Comparison of ENCODE assay signal across 8 cellular contexts in the genomic region with DNA sequence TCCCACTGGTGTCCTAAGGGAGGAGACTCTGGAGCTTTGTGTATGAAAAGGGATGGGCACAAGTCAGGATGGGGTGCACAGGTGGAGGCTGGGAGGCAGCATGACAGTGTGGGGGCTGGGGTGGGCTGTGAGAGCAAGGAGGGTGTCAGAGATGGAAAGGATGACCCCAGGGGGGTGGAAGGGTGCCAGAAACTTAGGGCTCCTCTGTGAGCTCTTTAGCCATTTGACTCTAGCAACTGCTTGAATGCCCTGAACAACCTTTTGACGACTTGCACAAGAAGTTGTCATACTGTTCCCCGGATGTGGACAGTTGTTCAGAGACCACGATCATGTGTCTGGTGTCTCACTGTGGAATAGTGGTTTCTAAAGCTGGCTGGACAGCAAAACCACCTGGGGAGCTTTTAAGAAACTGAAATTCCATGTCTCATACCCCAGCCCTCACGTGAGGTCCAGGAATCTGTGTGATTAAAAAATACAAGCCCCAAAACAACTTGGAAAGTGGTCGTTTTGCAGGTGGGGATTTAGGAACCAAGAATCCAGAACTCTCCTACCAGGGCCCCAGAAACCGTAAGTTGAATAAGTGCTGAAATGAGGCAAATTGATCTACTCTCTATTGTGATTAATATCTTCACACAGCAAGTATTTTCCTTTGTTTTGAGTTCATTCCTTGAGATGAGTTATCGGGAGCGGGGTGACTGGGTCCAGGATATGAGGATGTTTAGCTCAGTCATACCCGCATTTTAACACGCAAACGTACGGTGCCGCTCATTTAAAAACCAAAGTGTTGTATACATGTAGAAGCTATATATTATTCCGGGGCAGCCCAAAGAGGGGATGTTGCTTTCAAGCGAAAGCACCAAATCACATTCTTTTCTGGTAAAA. TPM values are rescaled to one million over a fixed set of nuclear protein-coding genes. Genes with fewer than 3 reads are reported as not detected.
DNase-seq lines count a peak whose midpoint lies in the region; ATAC-seq and TF ChIP-seq lines count a peak whose summit lies in the region.

No MANE protein-coding gene starts in this region.

- H3K9me1 ChIP-seq in IMR-90 (ENCODE audit: insufficient read depth, low read length) = no peaks in the 10 kb centered on the region; the same call in 1 of the 2 replicates

- no peak overlapping the region for H3K18ac ChIP-seq in IMR-90 (ENCODE audit: low read depth, low read length)

- WGBS in IMR-90 (ENCODE audit: extremely low coverage in 2 of 2, insufficient read length in 1 of 2), 2 experiments = no CpG with 5 or more reads among the region's 15 CpGs

- POLR2A ChIA-PET in IMR-90 (lab: Charles Lee; ENCODE audit: unreplicated experiment) = no interaction called here

- H2BK5ac ChIP-seq in IMR-90 (ENCODE audit: low read depth, low read length, poor library complexity, severe bottlenecking) = no peak overlapping the region

- no peak for TF ChIP-seq RAD21 in IMR-90 (IDR thresholded peaks at IDR 0.05; ENCODE audit: low read length)

- 0 out of 3 replicates have a peak overlapping the region, but pooled peaks have one; percentile 36 for H2BK15ac ChIP-seq in IMR-90 (ENCODE audit: low read depth, low read length)

- ATAC-seq in GM21381 (IDR thresholded peaks at IDR 0.05; ENCODE audit: unreplicated experiment) (peak; percentile 47), IMR-90 (ENCODE audit: low read depth) (no peak), thoracic aorta (ENCODE audit: insufficient number of reproducible peaks, low FRiP score, low read depth) (no peak)

- no peak overlapping the region for H3K14ac ChIP-seq in IMR-90 (replicated peaks; ENCODE audit: low read depth, low read length)

- H2BK120ac ChIP-seq in IMR-90 (ENCODE audit: low read depth, low read length) = no peak overlapping the region

- H3K36me3 ChIP-seq in DOHH2 (ENCODE audit: control insufficient read depth, low read length) (peaks cover 91% of the 10 kb centered on the region), IMR-90 (ENCODE audit: control insufficient read depth, insufficient read depth, low read length) (no peaks in the 10 kb centered on the region), iPS-15b (ENCODE audit: control insufficient read depth, insufficient read depth, low read length) (no peaks in the 10 kb centered on the region), thoracic aorta (no peaks in the 10 kb centered on the region), H7 (replicated peaks; ENCODE audit: control insufficient read depth, insufficient read depth, low read length) (no peaks in the 10 kb centered on the region)

- H3F3A ChIP-seq in DOHH2 (ENCODE audit: control insufficient read depth, insufficient read depth) = peaks cover 65% of the 10 kb centered on the region

- BruUV-seq in IMR-90 (replicated peaks; lab: Mats Ljungman, UMichigan) = no TSS peak

- no peak for TF ChIP-seq POLR2A in IMR-90 (IDR thresholded peaks at IDR 0.05; ENCODE audit: low read depth, low read length)

- no peaks in the 10 kb centered on the region for H3K79me1 ChIP-seq in IMR-90 (ENCODE audit: low read depth in 1 of 2, low read length in 2 of 2)

- H4K91ac ChIP-seq in IMR-90 (ENCODE audit: insufficient read depth, low read depth, low read length) = no peak overlapping the region

- H4K20me1 ChIP-seq in DOHH2 (ENCODE audit: control insufficient read depth, insufficient read depth, low read depth, low read length) (peaks cover 20% of the 10 kb centered on the region), IMR-90 (ENCODE audit: insufficient read depth, low read length) (no peaks in the 10 kb centered on the region)

- no peak for TF ChIP-seq CTCF in DOHH2 (IDR thresholded peaks at IDR 0.05; ENCODE audit: low read depth, low read length, poor library complexity, severe bottlenecking)
- TF ChIP-seq CTCF in IMR-90 (conservative IDR thresholded peaks at IDR 0.05; ENCODE audit: low read depth, low read length) = no peak
- TF ChIP-seq CTCF in thoracic aorta (IDR thresholded peaks at IDR 0.05) = no peak

- H3K79me2 ChIP-seq in DOHH2 (ENCODE audit: control insufficient read depth, low read length) = peaks cover 100% of the 10 kb centered on the region

- H3K4ac ChIP-seq in IMR-90 (ENCODE audit: low read depth, low read length) = no peak overlapping the region

- no peak overlapping the region for H3K23ac ChIP-seq in IMR-90 (ENCODE audit: low read depth, low read length)

- no peaks in the 10 kb centered on the region for H3K9me3 ChIP-seq in DOHH2 (ENCODE audit: control insufficient read depth, insufficient read depth, low read length)
- no peaks in the 10 kb centered on the region for H3K9me3 ChIP-seq in IMR-90 (ENCODE audit: control insufficient read depth, insufficient read depth, low read length)
- no peaks in the 10 kb centered on the region for H3K9me3 ChIP-seq in iPS-15b (ENCODE audit: control insufficient read depth, insufficient read depth, low read length)
- no peaks in the 10 kb centered on the region for H3K9me3 ChIP-seq in thoracic aorta

- H3K27me3 ChIP-seq in DOHH2 (ENCODE audit: control insufficient read depth, low read length) = no peaks in the 10 kb centered on the region
- H3K27me3 ChIP-seq in IMR-90 (ENCODE audit: control insufficient read depth, insufficient read depth, low read length) = peaks cover 4% of the 10 kb centered on the region
- no peaks in the 10 kb centered on the region for H3K27me3 ChIP-seq in iPS-15b (ENCODE audit: control insufficient read depth, insufficient read depth, low read length)
- H3K27me3 ChIP-seq in thoracic aorta (replicated peaks; ENCODE audit: insufficient read depth) = no peaks in the 10 kb centered on the region
- H3K27me3 ChIP-seq in H7 (ENCODE audit: control insufficient read depth, insufficient read depth, low read length) = no peaks in the 10 kb centered on the region

- H3K9me2 ChIP-seq in DOHH2 (replicated peaks; ENCODE audit: control insufficient read depth, low read length) = no peaks in the 10 kb centered on the region

- H4K8ac ChIP-seq in IMR-90 (ENCODE audit: low read depth in 2 of 2, low read length in 2 of 2) = no peak overlapping the region

- H4K5ac ChIP-seq in IMR-90 (ENCODE audit: low read depth, low read length) = no peak overlapping the region

- H3K9ac ChIP-seq in IMR-90 (ENCODE audit: low read depth, low read length) = no peak overlapping the region
- peak overlapping the region; percentile 13 for H3K9ac ChIP-seq in iPS-15b (ENCODE audit: low read depth, low read length)

- no peak overlapping the region for H3K56ac ChIP-seq in IMR-90 (ENCODE audit: extremely low read depth, insufficient read depth, low read length)

- intact Hi-C loops in IMR-90 (cut with micrococcal nuclease) = no loop called here

- H3K4me1 ChIP-seq in DOHH2 (ENCODE audit: control insufficient read depth, low read length) (peaks cover 48% of the 10 kb centered on the region), IMR-90 (ENCODE audit: control insufficient read depth, insufficient read depth, low read length) (no peaks in the 10 kb centered on the region), iPS-15b (ENCODE audit: control insufficient read depth, insufficient read depth, low read length) (peaks cover 20% of the 10 kb centered on the region), thoracic aorta (ENCODE audit: control insufficient read depth in 1 of 2, low read depth in 2 of 2) (no peaks in the 10 kb centered on the region)

- DNase-seq in IMR-90 = peak; percentile 23
- DNase-seq in activated CD4-positive, alpha-beta T cell treated with anti-CD3 and anti-CD28 coated beads, Interleukin-2, amount 50 U/mL, for 1 hour = peak; percentile 62
- no peak for DNase-seq in thoracic aorta (ENCODE audit: low spot score)
- DNase-seq in H7 = no peak
- no peak for DNase-seq in AG08395 (ENCODE audit: low spot score)

- H2BK20ac ChIP-seq in IMR-90 (ENCODE audit: low read depth, low read length) = no peak overlapping the region

- H3K4me2 ChIP-seq in DOHH2 (ENCODE audit: low read length) (peak overlapping the region; percentile 99), IMR-90 (ENCODE audit: low read depth, low read length) (peak overlapping the region; percentile 56; the same call in 1 of the 2 replicates)

- in situ Hi-C loops in IMR-90 (cut with MboI; ENCODE audit: low sequenced_read_pairs) = no loop called here

- H3K4me3 ChIP-seq in DOHH2 (ENCODE audit: low read length) (peak overlapping the region; percentile 90), IMR-90 (ENCODE audit: insufficient read depth, low read depth, low read length) (no peak overlapping the region), iPS-15b (ENCODE audit: low read depth, low read length) (no peak overlapping the region), thoracic aorta (peak overlapping the region; percentile 43), H7 (ENCODE audit: insufficient read depth, low read depth, low read length) (no peak overlapping the region)

- dilution Hi-C loops in IMR-90 (cut with HindIII; ENCODE audit: low sequenced_read_pairs, unreplicated experiment) = no loop called here

- no peak overlapping the region for H2AFZ ChIP-seq in IMR-90 (replicated peaks; ENCODE audit: low read length, poor library complexity)

- no peak overlapping the region for H2AK5ac ChIP-seq in IMR-90 (ENCODE audit: low read depth, low read length)

- H3K27ac ChIP-seq in DOHH2 (ENCODE audit: low read depth, low read length) (peak overlapping the region; percentile 100), IMR-90 (ENCODE audit: insufficient read depth, low read length) (no peak overlapping the region), thoracic aorta (no peak overlapping the region)

- CTCF ChIA-PET in IMR-90 (lab: Yijun Ruan, JAX) = no interaction called here

- H2AK9ac ChIP-seq in IMR-90 (replicated peaks; ENCODE audit: low read depth, low read length, poor library complexity) = no peak overlapping the region

TF ChIP-seq in IMR-90, 13 proteins besides CTCF, POLR2A, EP300 and RAD21 (continues in another document):
- TF ChIP-seq, protein P1, sequence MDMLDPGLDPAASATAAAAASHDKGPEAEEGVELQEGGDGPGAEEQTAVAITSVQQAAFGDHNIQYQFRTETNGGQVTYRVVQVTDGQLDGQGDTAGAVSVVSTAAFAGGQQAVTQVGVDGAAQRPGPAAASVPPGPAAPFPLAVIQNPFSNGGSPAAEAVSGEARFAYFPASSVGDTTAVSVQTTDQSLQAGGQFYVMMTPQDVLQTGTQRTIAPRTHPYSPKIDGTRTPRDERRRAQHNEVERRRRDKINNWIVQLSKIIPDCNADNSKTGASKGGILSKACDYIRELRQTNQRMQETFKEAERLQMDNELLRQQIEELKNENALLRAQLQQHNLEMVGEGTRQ (IDR thresholded peaks at IDR 0.05; ENCODE audit: low read depth, low read length) = no peak

RNA-seq across cellular contexts. Expression of gene RHOH, which starts 3.4 kb away (rescaled TPM):
- total RNA-seq in IMR-90 (2012; rRNA removed) = under 0.01 TPM in 1 of 2 replicates, not detected in the other
- polyA plus RNA-seq in IMR-90 (2012; rRNA removed) = not detected in 2 replicates
- polyA plus RNA-seq in IMR-90 (2012; cell fraction: cytosol; rRNA removed) = not detected in 2 replicates
- not detected in 2 replicates for polyA plus RNA-seq in IMR-90 (2012; cell fraction: nucleus; rRNA removed; ENCODE audit: low replicate concordance)
- 10 to 100 TPM in 1 of 2 donors, 1 to 10 TPM in 1; 5.8 to 10.2 TPM for total RNA-seq in thoracic aorta
- total RNA-seq in H7 (2014; rRNA removed; shearing (Covaris generic)) = 1.4 and 2.1 TPM in 2 replicates

Comparison
In these comparisons a context has a peak if more than half of its experiments do, and no peak if none do; other contexts are left out.
1. H3K4me3 ChIP-seq: peak in DOHH2 (single experiment) and thoracic aorta (single experiment); none in IMR-90 (single experiment), iPS-15b (single experiment) and H7 (single experiment).
2. DNase-seq: peak in IMR-90 (single experiment) and activated CD4-positive, alpha-beta T cell treated with anti-CD3 and anti-CD28 coated beads, Interleukin-2, amount 50 U/mL, for 1 hour (single experiment); none in thoracic aorta (single experiment), H7 (single experiment) and AG08395 (single experiment).